Comparison of ENCODE assay signal across 10 cellular contexts in the genomic region with DNA sequence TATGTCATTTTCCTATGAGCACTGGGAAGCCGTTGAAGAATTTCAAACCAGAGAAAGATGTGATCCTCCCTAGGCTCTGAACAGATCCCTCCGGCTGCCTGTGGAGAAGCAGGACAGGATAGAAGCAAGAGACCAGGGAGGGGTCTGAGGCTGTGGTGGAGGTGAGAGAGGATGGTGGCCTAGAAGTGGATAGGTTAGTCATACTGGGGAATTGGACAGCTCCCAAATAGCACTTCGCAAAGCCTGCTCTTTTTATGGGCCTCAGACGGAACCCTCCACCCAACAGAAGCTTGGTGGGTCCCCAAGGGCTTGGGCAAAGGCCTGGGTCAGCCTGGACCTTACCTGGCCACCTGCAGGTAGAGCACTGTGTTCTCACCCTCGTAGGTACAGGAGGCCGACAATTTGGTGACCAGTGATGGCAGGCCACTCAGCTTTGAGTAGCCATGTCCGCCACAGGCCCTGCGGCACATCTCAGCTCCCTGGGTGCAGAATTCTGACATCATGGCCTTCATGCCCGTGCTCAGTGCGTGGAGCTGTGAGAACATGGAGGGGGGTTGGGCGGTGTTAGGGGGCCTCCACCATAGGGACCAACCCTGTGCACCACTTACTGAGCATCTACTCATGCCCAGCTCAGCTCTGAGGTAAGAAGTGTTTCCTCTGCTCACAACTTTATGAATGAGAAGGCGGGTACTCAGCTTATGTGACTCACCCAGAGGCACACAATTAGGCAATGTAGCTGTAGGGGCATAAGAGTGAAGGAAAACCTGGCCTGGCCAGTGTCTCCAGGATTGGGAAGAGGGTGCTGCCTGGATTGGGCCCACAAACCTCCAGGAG. TPM values are rescaled to one million over a fixed set of nuclear protein-coding genes. Genes with fewer than 3 reads are reported as not detected.
A peak's percentile ranks its signal among the peaks of the same experiment; 100 is the strongest.
DNase-seq lines count a peak whose midpoint lies in the region; ATAC-seq and TF ChIP-seq lines count a peak whose summit lies in the region.
"Had no signal": no experiment of that assay in that cellular context is flagged by ENCODE, and none has a peak within 500 bp of the region (broad histone marks: within the 10 kb centered on the region; RNA-seq: fewer than 3 reads in every experiment).

No MANE protein-coding gene starts in this region.

- DNase-seq in MCF 10A (ENCODE audit: unreplicated experiment), result peak; percentile 97
- no peak for DNase-seq in breast epithelium (ENCODE audit: low spot score in 2 of 2)
- DNase-seq in SKM-1 (lab: John Stamatoyannopoulos, UW; ENCODE audit: unreplicated experiment), result peak; percentile 68
- peak; percentile 42 for DNase-seq in foreskin melanocyte
- no peak for DNase-seq in GM10248 (ENCODE audit: extremely low spot score)
- no peak for DNase-seq in endothelial cell (ENCODE audit: low spot score)
- DNase-seq in left ventricle myocardium superior, result no peak
- DNase-seq: T-cell had no signal

- no peak overlapping the region for H3K27ac ChIP-seq in breast epithelium
- H3K27ac ChIP-seq: skin epidermis had no signal

- H3K27me3 Mint-ChIP-seq in MCF 10A (ENCODE audit: insufficient read depth, unreplicated experiment) (no peaks in the 10 kb centered on the region), endothelial cell (ENCODE audit: unreplicated experiment) (peaks cover 2% of the 10 kb centered on the region)
- H3K27me3 Mint-ChIP-seq: T-cell had no signal

- intact Hi-C loops in MCF 10A (cut with micrococcal nuclease) (loop anchor here (1.0 kb wide), 1 partner anchor 63 kb away; no protein-coding TSS in a partner anchor), breast epithelium (cut with DNase I; ENCODE audit: low total_unique reads) (no loop called here), left ventricle myocardium superior (cut with micrococcal nuclease) (no loop called here)

- H3K4me3 ChIP-seq in breast epithelium, result no peak overlapping the region
- H3K4me3 ChIP-seq: skin epidermis had no signal

- no peak for TF ChIP-seq CTCF in MCF 10A (IDR thresholded peaks at IDR 0.05; ENCODE audit: unreplicated experiment)
- no peak for TF ChIP-seq CTCF in breast epithelium (IDR thresholded peaks at IDR 0.05)
- no peak for TF ChIP-seq CTCF in GM10248 (IDR thresholded peaks at IDR 0.05; ENCODE audit: control extremely low read depth, extremely low read depth, low read depth, missing control alignments)
- TF ChIP-seq CTCF in endothelial cell (IDR thresholded peaks at IDR 0.05; ENCODE audit: unreplicated experiment), result no peak

- no peak for TF ChIP-seq POLR2A in breast epithelium (IDR thresholded peaks at IDR 0.05)

- no peaks in the 10 kb centered on the region for H3K36me3 ChIP-seq in breast epithelium

- ATAC-seq in left ventricle myocardium superior, result no peak
- ATAC-seq in GM19035 (IDR thresholded peaks at IDR 0.05; ENCODE audit: unreplicated experiment), result no peak
- ATAC-seq: T-cell had no signal

- POLR2A ChIA-PET in MCF 10A (lab: Yijun Ruan, JAX) (interaction anchor here (0.7 to 4.6 kb wide), 9 partner anchors 12 to 192 kb away, joined by 3 to 62 read pairs (median 4); a partner anchor contains a TSS), GM10248 (lab: Yijun Ruan, JAX) (interaction anchor here (0.6 kb wide), 1 partner anchor 135 kb away, joined by 4 read pairs; no protein-coding TSS in a partner anchor)

- H3K36me3 Mint-ChIP-seq in MCF 10A (ENCODE audit: insufficient read depth, unreplicated experiment), result no peaks in the 10 kb centered on the region
- H3K36me3 Mint-ChIP-seq in endothelial cell (ENCODE audit: low read depth, unreplicated experiment), result peaks cover 4% of the 10 kb centered on the region
- H3K36me3 Mint-ChIP-seq: T-cell had no signal

- peaks cover 0 to 3% of the 10 kb centered on the region in 2 donors for H3K4me1 ChIP-seq in breast epithelium

- H3K4me3 Mint-ChIP-seq in MCF 10A (ENCODE audit: unreplicated experiment), result peak overlapping the region; percentile 8
- H3K4me3 Mint-ChIP-seq in endothelial cell (ENCODE audit: unreplicated experiment), result no peak overlapping the region
- H3K4me3 Mint-ChIP-seq: T-cell had no signal

- BruUV-seq in MCF 10A (replicated peaks; lab: Mats Ljungman, UMichigan), result TSS peak; percentile 52

- no peaks in the 10 kb centered on the region for H3K9me3 Mint-ChIP-seq in MCF 10A (ENCODE audit: unreplicated experiment)
- H3K9me3 Mint-ChIP-seq in endothelial cell (ENCODE audit: unreplicated experiment), result no peaks in the 10 kb centered on the region
- H3K9me3 Mint-ChIP-seq: T-cell had no signal

- CTCF ChIA-PET in MCF 10A (lab: Yijun Ruan, JAX), result interaction anchor here (0.6 to 4.7 kb wide), 16 partner anchors 12 to 680 kb away, joined by 3 to 59 read pairs (median 3); a partner anchor contains a TSS
- CTCF ChIA-PET in GM10248 (lab: Yijun Ruan, JAX), result interaction anchor here (1.2 to 2.0 kb wide), 3 partner anchors 43 to 220 kb away, joined by 3 to 10 read pairs (median 3); a partner anchor contains a TSS

- H3K9me3 ChIP-seq in breast epithelium, result no peaks in the 10 kb centered on the region

- H3K27ac Mint-ChIP-seq in MCF 10A (ENCODE audit: low read depth, unreplicated experiment), result peak overlapping the region; percentile 84
- no peak overlapping the region for H3K27ac Mint-ChIP-seq in endothelial cell (ENCODE audit: unreplicated experiment)
- H3K27ac Mint-ChIP-seq: T-cell had no signal

- H3K4me1 Mint-ChIP-seq in MCF 10A (ENCODE audit: insufficient read depth, unreplicated experiment) (peaks cover 29% of the 10 kb centered on the region), endothelial cell (ENCODE audit: unreplicated experiment) (peaks cover 15% of the 10 kb centered on the region)
- H3K4me1 Mint-ChIP-seq: T-cell had no signal

- no peaks in the 10 kb centered on the region for H3K27me3 ChIP-seq in breast epithelium

RNA-seq across cellular contexts. Expression of a gene that starts 10.6 kb away (rescaled TPM):
- total RNA-seq in MCF 10A (2022) (4.3 and 14.4 TPM in 2 replicates), breast epithelium (10 to 100 TPM; 12.1 to 31.5 (median 17.6) TPM), endothelial cell (ENCODE audit: unreplicated experiment) (1.1 TPM), left ventricle myocardium superior (41.4 TPM)

RNA-seq across cellular contexts. Expression of a gene that starts 34.4 kb away (rescaled TPM):
- 9.9 and 10.6 TPM in 2 replicates for total RNA-seq in MCF 10A (2022)
- 10 to 100 TPM; 15.4 to 30.7 (median 16.3) TPM for total RNA-seq in breast epithelium
- total RNA-seq in endothelial cell (ENCODE audit: unreplicated experiment), result 11.9 TPM
- total RNA-seq in left ventricle myocardium superior, result 8.5 TPM

RNA-seq across cellular contexts. Expression of a gene that starts 50.9 kb away (rescaled TPM):
- total RNA-seq in MCF 10A (2022), result not detected in 2 replicates
- 10 to 100 TPM; 17.7 to 64.5 (median 31.9) TPM for total RNA-seq in breast epithelium
- 0.18 TPM for total RNA-seq in endothelial cell (ENCODE audit: unreplicated experiment)
- 78.0 TPM for total RNA-seq in left ventricle myocardium superior

Comparison
In these comparisons a context has a peak if more than half of its experiments do, and no peak if none do; other contexts are left out.
1. DNase-seq: peak in MCF 10A (single experiment), SKM-1 (single experiment) and foreskin melanocyte (single experiment); none in breast epithelium (0 of 2), GM10248 (single experiment), endothelial cell (single experiment) and left ventricle myocardium superior (single experiment).
2. RNA of a gene that starts 50.9 kb away (total RNA-seq): 78.0 TPM in left ventricle myocardium superior (single experiment) and 17.7 to 64.5 TPM in breast epithelium; 0.18 TPM in endothelial cell (single experiment) and not detected in MCF 10A; every median in the first group is over 10 times any median in the second.